Comparison of ENCODE assay signal across 16 cellular contexts in genomic region chr6:131982740-131983259, GRCh38. TPM values are rescaled to one million over a fixed set of nuclear protein-coding genes. Genes with fewer than 3 reads are reported as not detected.
A peak's percentile ranks its signal among the peaks of the same experiment; 100 is the strongest.
DNase-seq lines count a peak whose midpoint lies in the region; TF ChIP-seq lines count a peak whose summit lies in the region.
"Had no signal": no experiment of that assay in that cellular context is flagged by ENCODE, and none has a peak within 500 bp of the region (broad histone marks: within the 10 kb centered on the region; RNA-seq: fewer than 3 reads in every experiment).

No MANE protein-coding gene starts in this region.

- H2AK5ac ChIP-seq in mesenchymal stem cell (ENCODE audit: low read length, severe bottlenecking): no peak overlapping the region

- H4K91ac ChIP-seq in mesenchymal stem cell (ENCODE audit: low read length): no peak overlapping the region

- H3K9ac ChIP-seq in mesenchymal stem cell (ENCODE audit: low read length): peak overlapping the region; percentile 56

- H2BK5ac ChIP-seq in mesenchymal stem cell (ENCODE audit: low read depth, low read length, poor library complexity, severe bottlenecking): no peak overlapping the region

- no peak overlapping the region for H3K14ac ChIP-seq in mesenchymal stem cell (ENCODE audit: low read length in 2 of 2)

- H3K27me3 ChIP-seq in mesenchymal stem cell (ENCODE audit: control insufficient read depth in 1 of 2, insufficient read depth in 1 of 2, low read length in 2 of 2) (no peaks in the 10 kb centered on the region), tibial artery (no peaks in the 10 kb centered on the region)
- H3K27me3 ChIP-seq: gastrocnemius medialis had no signal

- no peak overlapping the region for H2BK120ac ChIP-seq in mesenchymal stem cell (ENCODE audit: low read depth, low read length)

- intact Hi-C loops in tibial artery (cut with DNase I; ENCODE audit: low total_unique reads): no loop called here

- no peak overlapping the region for H3K4me2 ChIP-seq in mesenchymal stem cell (ENCODE audit: low read length, poor library complexity, severe bottlenecking)

- peaks cover 9% of the 10 kb centered on the region for H3K4me1 ChIP-seq in mesenchymal stem cell (ENCODE audit: control insufficient read depth, insufficient read depth, low read depth, low read length)
- H3K4me1 ChIP-seq in tibial artery: peaks cover 0 to 53% (median 16%) of the 10 kb centered on the region in 4 donors
- H3K4me1 ChIP-seq: psoas muscle had no signal

- H2BK12ac ChIP-seq in mesenchymal stem cell (ENCODE audit: low read length in 2 of 2): no peak overlapping the region

- H2BK15ac ChIP-seq in mesenchymal stem cell (ENCODE audit: low read depth, poor library complexity, severe bottlenecking): no peak overlapping the region

- TF ChIP-seq CTCF in AG10803 (conservative IDR thresholded peaks at IDR 0.05; ENCODE audit: low read length) (no peak), cardiac fibroblast (IDR thresholded peaks at IDR 0.05; ENCODE audit: low read depth, low read length) (no peak), tibial artery (IDR thresholded peaks at IDR 0.05) (no peak)

- H3K9me3 ChIP-seq in mesenchymal stem cell (ENCODE audit: control insufficient read depth, low read length) (no peaks in the 10 kb centered on the region), tibial artery (no peaks in the 10 kb centered on the region)
- H3K9me3 ChIP-seq: gastrocnemius medialis, psoas muscle had no signal

- H3K4ac ChIP-seq in mesenchymal stem cell (ENCODE audit: low read depth in 1 of 2, low read length in 2 of 2): no peak overlapping the region

- WGBS in mesenchymal stem cell: no CpG with 5 or more reads among the region's 2 CpGs

- H3K4me3 ChIP-seq in AG10803 (ENCODE audit: low read length) (no peak overlapping the region), cardiac fibroblast (replicated peaks in 1 of 2; ENCODE audit: low read depth in 2 of 2, low read length in 2 of 2) (no peak overlapping the region), mesenchymal stem cell (ENCODE audit: insufficient read depth in 1 of 2, low read depth in 1 of 2, low read length in 2 of 2) (peak overlapping the region in 1 of 2 experiments; percentile 27), tibial artery (no peak overlapping the region)
- H3K4me3 ChIP-seq: gastrocnemius medialis, psoas muscle had no signal

- H3K79me1 ChIP-seq in mesenchymal stem cell (replicated peaks; ENCODE audit: low read length, poor library complexity, severe bottlenecking): no peaks in the 10 kb centered on the region

- DNase-seq in AG10803 (ENCODE audit: low read depth) (peak; percentile 96), M059J (ENCODE audit: low read depth) (peak; percentile 90), cardiac fibroblast (ENCODE audit: low read depth in 2 of 2) (peak; percentile 78 to 92), mesenchymal stem cell (peak; percentile 42), cortex of kidney (lab: John Stamatoyannopoulos, UW) (no peak), tibial artery (no peak), HT-29 (ENCODE audit: low spot score) (no peak)
- DNase-seq in stimulated activated CD4-positive, alpha-beta T cell treated with anti-CD3 and anti-CD28 coated beads, Interleukin-4, amount 100 ng/mL, for 1 hour: no peak
- DNase-seq: activated CD8-positive, alpha-beta memory T cell treated with anti-CD3 and anti-CD28 coated beads, Interleukin-2, amount 50 U/mL, for 4 hours; gastrocnemius medialis; H9; kidney; psoas muscle; WERI-Rb-1 had no signal

- no peaks in the 10 kb centered on the region for H3K36me3 ChIP-seq in mesenchymal stem cell (ENCODE audit: control insufficient read depth in 1 of 2, insufficient read depth in 2 of 2, low read depth in 1 of 2, low read length in 2 of 2)
- H3K36me3 ChIP-seq in tibial artery: no peaks in the 10 kb centered on the region
- H3K36me3 ChIP-seq: gastrocnemius medialis, WERI-Rb-1 had no signal

- H2AFZ ChIP-seq in mesenchymal stem cell (ENCODE audit: low read depth, low read length): no peak overlapping the region

- H3K27ac ChIP-seq in mesenchymal stem cell (ENCODE audit: low read length, poor library complexity, severe bottlenecking) (no peak overlapping the region), tibial artery (peak overlapping the region in 1 of 2 donors; percentile 22)
- H3K27ac ChIP-seq: C4-2B, gastrocnemius medialis, psoas muscle, WERI-Rb-1 had no signal

- H3K23ac ChIP-seq in mesenchymal stem cell (ENCODE audit: low read length in 2 of 2): no peak overlapping the region

- H3K18ac ChIP-seq in mesenchymal stem cell (ENCODE audit: low read depth in 1 of 2, low read length in 2 of 2): no peak overlapping the region

- no peak overlapping the region for H4K8ac ChIP-seq in mesenchymal stem cell (ENCODE audit: low read length)

RNA-seq across cellular contexts. Expression of gene CCN2, which starts 31.6 kb away (rescaled TPM):
- total RNA-seq in M059J (2014; rRNA removed; shearing (Covaris generic)): 44.5 and 76.7 TPM in 2 replicates
- 252 TPM for polyA plus RNA-seq in mesenchymal stem cell (2013, experiment 1 of 2)
- 259 TPM for polyA plus RNA-seq in mesenchymal stem cell (2013, experiment 2 of 2)
- 29.2 and 32.8 TPM in 2 replicates for total RNA-seq in HT-29 (2014; rRNA removed; shearing (Covaris generic))
- total RNA-seq: activated naive CD4-positive, alpha-beta T cell treated with anti-CD3 and anti-CD28 coated beads, Interleukin-2, amount 50 U/mL, for 72 hours had no signal

Comparison
In these comparisons a context has a peak if more than half of its experiments do, and no peak if none do; other contexts are left out.
1. DNase-seq: peak in AG10803 (single experiment), M059J (single experiment), cardiac fibroblast (2 of 2) and mesenchymal stem cell (single experiment); none in cortex of kidney (single experiment), tibial artery (0 of 2), HT-29 (single experiment) and stimulated activated CD4-positive, alpha-beta T cell treated with anti-CD3 and anti-CD28 coated beads, Interleukin-4, amount 100 ng/mL, for 1 hour (single experiment).